8 cellular contexts compared by ENCODE assay signal in genomic region chr17:68777243-68777855, GRCh38.
DNase-seq lines count a peak whose midpoint lies in the region; ATAC-seq and FAIRE-seq lines count a peak whose summit lies in the region.

No MANE protein-coding gene starts in this region.

- H3K36me3 ChIP-seq in neuron (ENCODE audit: insufficient read depth, low read length), result no peaks in the 10 kb centered on the region

- H3K4me1 ChIP-seq in neuron (ENCODE audit: insufficient read depth, low read length), result peaks cover 7% of the 10 kb centered on the region

- H3K9me3 ChIP-seq in neuron (ENCODE audit: low read length), result no peaks in the 10 kb centered on the region

- FAIRE-seq in GM18507 (lab: Jason Lieb, UNC), result peak; percentile 86
- peak; percentile 34 for FAIRE-seq in frontal cortex (lab: Jason Lieb, UNC)

- DNase-seq in C1 segment of cervical spinal cord (lab: John Stamatoyannopoulos, UW) (peak in 9 of 14 donors; percentile 6 to 67 (median 41)), GM18507 (ENCODE audit: extremely low spot score, insufficient read length, low read depth) (no peak), NCI-H2081 treated with DMSO at 0.1 percent for 48 hours (lab: John Stamatoyannopoulos, UW) (peak; percentile 4), frontal cortex (ENCODE audit: low spot score in 2 of 2) (peak; percentile 26 to 33)
- DNase-seq in activated CD4-positive, alpha-beta T cell treated with anti-CD3 and anti-CD28 coated beads, Interleukin-2, amount 50 U/mL, for 48 hours, result peak; percentile 3 to 15

- no peaks in the 10 kb centered on the region for H3K27me3 ChIP-seq in neuron (ENCODE audit: insufficient read depth, low read length)

- no peak for ATAC-seq in HG03025 (IDR thresholded peaks at IDR 0.05; ENCODE audit: low FRiP score, unreplicated experiment)
- ATAC-seq in GM21717 (IDR thresholded peaks at IDR 0.05; ENCODE audit: unreplicated experiment), result no peak

- H3K4me3 ChIP-seq in neuron (ENCODE audit: low read length), result no peak overlapping the region

- H2AFZ ChIP-seq in neuron (ENCODE audit: low read depth, low read length), result peak overlapping the region; percentile 54
